Comparison of ENCODE assay signal across 28 cellular contexts in the genomic region with DNA sequence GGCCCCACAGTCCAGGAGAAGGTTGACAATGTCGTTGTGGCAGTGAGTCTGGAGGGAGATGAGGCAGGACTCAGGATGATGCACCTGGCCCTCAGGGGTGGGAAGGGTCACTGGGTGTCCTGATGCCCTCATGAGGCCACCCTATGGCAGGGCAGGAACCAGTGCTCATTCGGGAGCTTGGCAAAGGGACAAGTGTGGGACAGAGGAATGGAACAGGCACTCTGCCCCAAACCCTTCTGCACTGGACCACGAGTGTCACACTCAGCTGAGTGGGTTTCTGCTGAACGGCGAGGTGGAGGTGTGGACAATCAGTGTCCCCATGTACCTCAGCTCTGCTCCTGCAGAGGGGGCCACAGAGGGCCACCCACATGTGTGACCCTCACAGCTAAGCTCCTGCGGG. TPM values are rescaled to one million over a fixed set of nuclear protein-coding genes. Genes with fewer than 3 reads are reported as not detected.
DNase-seq lines count a peak whose midpoint lies in the region; ATAC-seq, FAIRE-seq and TF ChIP-seq lines count a peak whose summit lies in the region.
"Had no signal": no experiment of that assay in that cellular context is flagged by ENCODE, and none has a peak within 500 bp of the region (broad histone marks: within the 10 kb centered on the region; RNA-seq: fewer than 3 reads in every experiment).

No MANE protein-coding gene starts in this region.

- H3K4me3 ChIP-seq in BLaER1 treated with 17β-estradiol and CSF1 and Interleukin-3, amounts not matched to agents 10 nM and 100 nM, result peak overlapping the region in 9 of 10 experiments; percentile 9 to 60 (median 49); a peak in 16 of 20 replicates
- no peak overlapping the region for H3K4me3 ChIP-seq in lower leg skin (ENCODE audit: low read depth, poor library complexity, severe bottlenecking)
- no peak overlapping the region for H3K4me3 ChIP-seq in left lung
- no peak overlapping the region for H3K4me3 ChIP-seq in thyroid gland (replicated peaks in 1 of 3)
- H3K4me3 ChIP-seq: MG63, Peyer's patch had no signal

- H3K4me2 ChIP-seq in BLaER1 treated with 17β-estradiol and CSF1 and Interleukin-3, amounts not matched to agents 10 nM and 100 nM, result no peak overlapping the region

- FAIRE-seq in GM12892 (lab: Jason Lieb, UNC), result no peak
- FAIRE-seq: GM12891, GM19239, H1 had no signal

- H3K9me3 ChIP-seq in BLaER1 treated with 17β-estradiol and CSF1 and Interleukin-3, amounts not matched to agents 10 nM and 100 nM (replicated peaks in 1 of 11), result peaks cover 88 to 100% (median 97%) of the 10 kb centered on the region in 11 experiments
- H3K9me3 ChIP-seq in left lung (peaks cover 0 to 45% of the 10 kb centered on the region in 2 donors), thyroid gland (no peaks in the 10 kb centered on the region)

- H4K20me1 ChIP-seq in BLaER1 treated with 17β-estradiol and CSF1 and Interleukin-3, amounts not matched to agents 10 nM and 100 nM, result peaks cover 0 to 16% (median 0%) of the 10 kb centered on the region in 11 experiments; a peak in 2 of 22 replicates

- intact Hi-C loops in lower leg skin (cut with DNase I; ENCODE audit: low total_unique reads) (no loop called here), sciatic nerve (cut with DNase I) (no loop called here), left lung (cut with DNase I) (no loop called here), thyroid gland (cut with DNase I) (no loop called here)

- peaks cover 0 to 8% (median 0%) of the 10 kb centered on the region in 10 experiments; a peak in 4 of 20 replicates for H3K4me1 ChIP-seq in BLaER1 treated with 17β-estradiol and CSF1 and Interleukin-3, amounts not matched to agents 10 nM and 100 nM
- H3K4me1 ChIP-seq in left lung (no peaks in the 10 kb centered on the region), thyroid gland (no peaks in the 10 kb centered on the region)
- H3K4me1 ChIP-seq: Peyer's patch had no signal

- WGBS in lower leg skin, 2 donors, result 93 to 98% methylated on average over 6 of the region's 6 CpGs
- WGBS in thyroid gland, 2 donors, result 92 to 94% methylated on average over 5 to 6 of the region's 6 CpGs

- H3K9ac ChIP-seq in BLaER1 treated with 17β-estradiol and CSF1 and Interleukin-3, amounts not matched to agents 10 nM and 100 nM, result no peak overlapping the region

- no peak for TF ChIP-seq CTCF in lower leg skin (IDR thresholded peaks at IDR 0.05)
- TF ChIP-seq CTCF in left lung (IDR thresholded peaks at IDR 0.05), result no peak
- TF ChIP-seq CTCF in thyroid gland (IDR thresholded peaks at IDR 0.05), result no peak

- H3K27me3 ChIP-seq in BLaER1 treated with 17β-estradiol and CSF1 and Interleukin-3, amounts not matched to agents 10 nM and 100 nM, result no peaks in the 10 kb centered on the region; a peak in 2 of 22 replicates
- H3K27me3 ChIP-seq in left lung (peaks cover 0 to 3% of the 10 kb centered on the region in 2 donors), thyroid gland (no peaks in the 10 kb centered on the region)
- H3K27me3 ChIP-seq: MG63, Peyer's patch had no signal

- ATAC-seq in sciatic nerve (no peak), left lung (no peak)

- peak; percentile 9 for DNase-seq in 8988T
- DNase-seq in lower leg skin (ENCODE audit: low spot score in 2 of 2), result peak; percentile 7 to 70
- DNase-seq in sciatic nerve (ENCODE audit: low spot score), result peak; percentile 27
- no peak for DNase-seq in NCI-H2196 (lab: John Stamatoyannopoulos, UW; ENCODE audit: unreplicated experiment)
- DNase-seq in left lung, result no peak
- no peak for DNase-seq in thyroid gland
- DNase-seq in GM12892 (ENCODE audit: insufficient read length), result no peak
- DNase-seq: CD8-positive, alpha-beta memory T cell; DMS 273 treated with DMSO at 0.1 percent for 48 hours; DMS79; EL; GDM1; HCEC 1CT; IMR-90; KG1; MG63; NCI-H1105 treated with DMSO at 0.1 percent for 48 hours; NCI-H146; NCI-H2029; NCI-H2227 treated with DMSO at 0.1 percent for 48 hours; NCI-H510A; NCI-H69; SHP77 treated with DMSO at 0.1 percent for 48 hours had no signal

- H3K36me3 ChIP-seq in BLaER1 treated with 17β-estradiol and CSF1 and Interleukin-3, amounts not matched to agents 10 nM and 100 nM, result peaks cover 89 to 100% (median 97%) of the 10 kb centered on the region in 11 experiments
- H3K36me3 ChIP-seq in left lung (peaks cover 0 to 73% of the 10 kb centered on the region in 2 donors), thyroid gland (peaks cover 4 to 15% of the 10 kb centered on the region in 2 donors)

- TF ChIP-seq POLR2A in lower leg skin (IDR thresholded peaks at IDR 0.05), result no peak
- TF ChIP-seq POLR2A in thyroid gland (IDR thresholded peaks at IDR 0.05), result no peak
- no peak for TF ChIP-seq POLR2A in GM12892 (IDR thresholded peaks at IDR 0.05; ENCODE audit: low read depth, low read length)

- H3K27ac ChIP-seq in BLaER1 treated with 17β-estradiol and CSF1 and Interleukin-3, amounts not matched to agents 10 nM and 100 nM, result peak overlapping the region in 4 of 11 experiments; percentile 52 to 82 (median 63); a peak in 6 of 22 replicates
- H3K27ac ChIP-seq in left lung (no peak overlapping the region), thyroid gland (no peak overlapping the region)
- H3K27ac ChIP-seq: Peyer's patch had no signal

RNA-seq across cellular contexts. Expression of a gene that starts 32.0 kb away (rescaled TPM):
- total RNA-seq in lower leg skin, result 10 to 100 TPM; 18.0 to 22.7 (median 21.1) TPM
- total RNA-seq in sciatic nerve, result 30.7 TPM
- total RNA-seq in left lung, result 10 to 100 TPM; 11.8 to 20.1 TPM
- 10 to 100 TPM; 17.4 to 24.7 (median 21.0) TPM for total RNA-seq in thyroid gland
- 9.9 TPM for polyA plus RNA-seq in GM12892 (2012; ENCODE audit: missing spikeins)

RNA-seq across cellular contexts. Expression of a gene that starts 34.4 kb away (rescaled TPM):
- 1 to 10 TPM; 5.5 to 8.1 (median 7.4) TPM for total RNA-seq in lower leg skin
- 4.5 TPM for total RNA-seq in sciatic nerve
- 1 to 10 TPM; 2.4 to 3.5 TPM for total RNA-seq in left lung
- total RNA-seq in thyroid gland, result 10 to 100 TPM in 1 of 4 donors, 1 to 10 TPM in 3; 6.6 to 12.5 (median 9.2) TPM
- 7.3 TPM for polyA plus RNA-seq in GM12892 (2012; ENCODE audit: missing spikeins)

RNA-seq across cellular contexts. Expression of a gene that starts 42.5 kb away (rescaled TPM):
- 10 to 100 TPM; 76.1 to 99.9 (median 78.6) TPM for total RNA-seq in lower leg skin
- total RNA-seq in sciatic nerve, result 38.8 TPM
- 10 to 100 TPM; 89.3 to 99.2 TPM for total RNA-seq in left lung
- total RNA-seq in thyroid gland, result 10 to 100 TPM; 20.0 to 45.5 (median 37.3) TPM
- polyA plus RNA-seq in GM12892 (2012; ENCODE audit: missing spikeins), result 10.2 TPM

Comparison
In these comparisons a context has a peak if more than half of its experiments do, and no peak if none do; other contexts are left out.
1. DNase-seq: peak in 8988T (single experiment), lower leg skin (2 of 2) and sciatic nerve (single experiment); none in NCI-H2196 (single experiment), left lung (0 of 2), thyroid gland (0 of 2) and GM12892 (single experiment).
2. H3K4me3 ChIP-seq: peak in BLaER1 treated with 17β-estradiol and CSF1 and Interleukin-3, amounts not matched to agents 10 nM and 100 nM (9 of 10); none in lower leg skin (single experiment), left lung (0 of 2) and thyroid gland (0 of 3).